In genomic region chr13:61824168-61824567, GRCh38 we compare ENCODE assay signal across 36 cellular contexts.
"Had no signal": no experiment of that assay in that cellular context is flagged by ENCODE, and none has a peak within 500 bp of the region (broad histone marks: within the 10 kb centered on the region; RNA-seq: fewer than 3 reads in every experiment).

No MANE protein-coding gene starts in this region.

- H3K27me3 ChIP-seq: adrenal gland, ascending aorta, body of pancreas, brain microvascular endothelial cell, breast epithelium, cardiac muscle cell had no signal

- H3K27ac Mint-ChIP-seq: activated naive CD4-positive, alpha-beta T cell treated with anti-CD3 and anti-CD28 coated beads for 36 hours; activated naive CD4-positive, alpha-beta T cell treated with anti-CD3 and anti-CD28 coated beads, Interleukin-2, amount 10 ng/mL, durations not matched to agents 7 days and 5 days; activated naive CD4-positive, alpha-beta T cell treated with anti-CD3 and anti-CD28 coated beads, Interleukin-2, amount 50 U/mL, for 24 hours; activated naive CD4-positive, alpha-beta T cell treated with anti-CD3 and anti-CD28 coated beads, Interleukin-2, amount 50 U/mL, for 72 hours; activated naive CD8-positive, alpha-beta T cell; activated naive CD8-positive, alpha-beta T cell treated with anti-CD3 and anti-CD28 coated beads, Interleukin-2, amount 10 ng/mL, durations not matched to agents 7 days and 5 days; activated naive CD8-positive, alpha-beta T cell treated with anti-CD3 and anti-CD28 coated beads, Interleukin-2, amount 50 U/mL, for 24 hours; activated T-cell treated with anti-CD3 and anti-CD28 coated beads, Interleukin-2, amount 50 U/mL, for 24 hours; activated T-helper 1 cell treated with anti-CD3 and anti-CD28 coated beads, Interleukin-12 subunit alpha, Interleukin-12 subunit beta, Interleukin-2, Interleukin-4 antibody, amounts not matched to agents 30 ng/mL and 10 ng/mL and 1 ng/mL, durations not matched to agents 14 hours and 24 hours and 36 hours; activated T-helper 17 cell treated with anti-CD3 and anti-CD28 coated beads, Interleukin-2, amount 50 U/mL, for 72 hours; activated T-helper 2 cell treated with anti-CD3 and anti-CD28 coated beads, Interferon-gamma antibody, Interleukin-2, Interleukin-4, amounts not matched to agents 10 μg/mL and 5 μg/mL and 100 μg/mL, durations not matched to agents 14 hours and 24 hours and 36 hours; brain had no signal

- H3K36me3 Mint-ChIP-seq: activated naive CD4-positive, alpha-beta T cell treated with anti-CD3 and anti-CD28 coated beads, Interleukin-2, amount 10 ng/mL, durations not matched to agents 7 days and 5 days; activated naive CD4-positive, alpha-beta T cell treated with anti-CD3 and anti-CD28 coated beads, Interleukin-2, amount 50 U/mL, for 24 hours; activated naive CD4-positive, alpha-beta T cell treated with anti-CD3 and anti-CD28 coated beads, Interleukin-2, amount 50 U/mL, for 72 hours; activated naive CD8-positive, alpha-beta T cell; activated naive CD8-positive, alpha-beta T cell treated with anti-CD3 and anti-CD28 coated beads, Interleukin-2, amount 10 ng/mL, durations not matched to agents 7 days and 5 days; brain had no signal

- H3K27me3 Mint-ChIP-seq: activated naive CD4-positive, alpha-beta T cell treated with anti-CD3 and anti-CD28 coated beads, Interleukin-2, amount 10 ng/mL, durations not matched to agents 7 days and 5 days; activated naive CD4-positive, alpha-beta T cell treated with anti-CD3 and anti-CD28 coated beads, Interleukin-2, amount 50 U/mL, for 24 hours; activated naive CD8-positive, alpha-beta T cell; activated naive CD8-positive, alpha-beta T cell treated with anti-CD3 and anti-CD28 coated beads, Interleukin-2, amount 10 ng/mL, durations not matched to agents 7 days and 5 days; activated naive CD8-positive, alpha-beta T cell treated with anti-CD3 and anti-CD28 coated beads, Interleukin-2, amount 50 U/mL, for 24 hours; activated T-cell treated with anti-CD3 and anti-CD28 coated beads, Interleukin-2, amount 50 U/mL, for 24 hours; activated T-helper 17 cell treated with anti-CD3 and anti-CD28 coated beads, Interleukin-2, amount 50 U/mL, for 72 hours; brain; central memory CD8-positive, alpha-beta T cell had no signal

- H3K36me3 ChIP-seq: adrenal gland, ascending aorta, brain microvascular endothelial cell, breast epithelium, cardiac muscle cell had no signal

- H3K4me1 ChIP-seq: adrenal gland, ascending aorta, body of pancreas, breast epithelium had no signal

- H3K9me3 ChIP-seq: adrenal gland, ascending aorta, body of pancreas, breast epithelium had no signal

- H3K4me3 ChIP-seq: adrenal gland, ascending aorta, body of pancreas, breast epithelium, cardiac muscle cell had no signal

- ATAC-seq: activated naive CD4-positive, alpha-beta T cell treated with anti-CD3 and anti-CD28 coated beads, Interleukin-2, amount 50 U/mL, for 72 hours; activated naive CD8-positive, alpha-beta T cell treated with anti-CD3 and anti-CD28 coated beads, Interleukin-2, amount 50 U/mL, for 24 hours; activated T-cell treated with anti-CD3 and anti-CD28 coated beads, Interleukin-2, amount 50 U/mL, for 4 hours; activated T-helper 17 cell treated with anti-CD3 and anti-CD28 coated beads, Interleukin-2, amount 50 U/mL, for 72 hours; body of pancreas had no signal

- H3K4me1 Mint-ChIP-seq: activated naive CD4-positive, alpha-beta T cell treated with anti-CD3 and anti-CD28 coated beads, Interleukin-2, amount 10 ng/mL, durations not matched to agents 7 days and 5 days; activated naive CD4-positive, alpha-beta T cell treated with anti-CD3 and anti-CD28 coated beads, Interleukin-2, amount 50 U/mL, for 24 hours; activated naive CD8-positive, alpha-beta T cell treated with anti-CD3 and anti-CD28 coated beads, Interleukin-2, amount 10 ng/mL, durations not matched to agents 7 days and 5 days; activated naive CD8-positive, alpha-beta T cell treated with anti-CD3 and anti-CD28 coated beads, Interleukin-2, amount 50 U/mL, for 24 hours; activated T-helper 17 cell treated with anti-CD3 and anti-CD28 coated beads, Interleukin-2, amount 50 U/mL, for 72 hours; brain; central memory CD8-positive, alpha-beta T cell had no signal

- H3K4me3 Mint-ChIP-seq: activated naive CD4-positive, alpha-beta T cell treated with anti-CD3 and anti-CD28 coated beads for 36 hours; activated naive CD4-positive, alpha-beta T cell treated with anti-CD3 and anti-CD28 coated beads, Interleukin-2, amount 10 ng/mL, durations not matched to agents 7 days and 5 days; activated naive CD4-positive, alpha-beta T cell treated with anti-CD3 and anti-CD28 coated beads, Interleukin-2, amount 50 U/mL, for 24 hours; activated naive CD8-positive, alpha-beta T cell; activated naive CD8-positive, alpha-beta T cell treated with anti-CD3 and anti-CD28 coated beads, Interleukin-2, amount 10 ng/mL, durations not matched to agents 7 days and 5 days; activated naive CD8-positive, alpha-beta T cell treated with anti-CD3 and anti-CD28 coated beads, Interleukin-2, amount 50 U/mL, for 24 hours; activated T-cell treated with anti-CD3 and anti-CD28 coated beads, Interleukin-2, amount 50 U/mL, for 24 hours; activated T-cell treated with anti-CD3 and anti-CD28 coated beads, Interleukin-2, amount 50 U/mL, for 4 hours; activated T-helper 1 cell treated with anti-CD3 and anti-CD28 coated beads, Interleukin-12 subunit alpha, Interleukin-12 subunit beta, Interleukin-2, Interleukin-4 antibody, amounts not matched to agents 30 ng/mL and 10 ng/mL and 1 ng/mL, durations not matched to agents 14 hours and 24 hours and 36 hours; activated T-helper 17 cell treated with anti-CD3 and anti-CD28 coated beads, Interleukin-2, amount 50 U/mL, for 72 hours; brain; central memory CD8-positive, alpha-beta T cell had no signal

- DNase-seq: activated effector memory CD4-positive, alpha-beta T cell treated with anti-CD3 and anti-CD28 coated beads, Interleukin-2, amount 50 U/mL, for 16 hours; activated effector memory CD4-positive, alpha-beta T cell treated with Interleukin-2 at 50 U/mL for 16 hours; activated gamma-delta T cell; activated gamma-delta T cell treated with Interleukin-2 at 50 U/mL for 16 hours; activated naive CD4-positive, alpha-beta T cell; activated naive CD4-positive, alpha-beta T cell treated with anti-CD3 and anti-CD28 coated beads for 36 hours; activated naive CD4-positive, alpha-beta T cell treated with anti-CD3 and anti-CD28 coated beads, Interleukin-2, amount 10 ng/mL, durations not matched to agents 7 days and 5 days; activated naive CD4-positive, alpha-beta T cell treated with anti-CD3 and anti-CD28 coated beads, Interleukin-2, amount 50 U/mL, for 16 hours; activated naive CD4-positive, alpha-beta T cell treated with Interleukin-2 at 50 U/mL for 16 hours; activated naive CD8-positive, alpha-beta T cell treated with anti-CD3 and anti-CD28 coated beads, Interleukin-2, amount 10 ng/mL, durations not matched to agents 7 days and 5 days; activated naive CD8-positive, alpha-beta T cell treated with anti-CD3 and anti-CD28 coated beads, Interleukin-2, amount 50 U/mL, for 24 hours; activated T-cell treated with anti-CD3 and anti-CD28 coated beads, Interleukin-2, amount 50 U/mL, for 1 hour; activated T-cell treated with anti-CD3 and anti-CD28 coated beads, Interleukin-2, amount 50 U/mL, for 24 hours; activated T-cell treated with anti-CD3 and anti-CD28 coated beads, Interleukin-2, amount 50 U/mL, for 4 hours; activated T-cell treated with anti-CD3 and anti-CD28 coated beads, Interleukin-2, amount 50 U/mL, for 48 hours; adrenal gland; amniotic stem cell; amygdala; anterior cingulate cortex; aorta; body of pancreas; brain microvascular endothelial cell; caudate nucleus; central memory CD4-positive, alpha-beta T cell; cerebellar nuclear complex had no signal
